In genomic region chr7:26186364-26187311, GRCh38 we compare ENCODE assay signal across 10 cellular contexts. TPM values are rescaled to one million over a fixed set of nuclear protein-coding genes. Genes with fewer than 3 reads are reported as not detected.
DNase-seq lines count a peak whose midpoint lies in the region; ATAC-seq and TF ChIP-seq lines count a peak whose summit lies in the region.
"Had no signal": no experiment of that assay in that cellular context is flagged by ENCODE, and none has a peak within 500 bp of the region (broad histone marks: within the 10 kb centered on the region; RNA-seq: fewer than 3 reads in every experiment).

No MANE protein-coding gene starts in this region.

- peaks cover 100% of the 10 kb centered on the region for H3F3A ChIP-seq in DOHH2 (ENCODE audit: control insufficient read depth, insufficient read depth)

- H3K4me2 ChIP-seq in DOHH2 (ENCODE audit: low read length) = no peak overlapping the region

- CTCF ChIA-PET in activated CD8-positive, alpha-beta T cell treated with anti-CD3 and anti-CD28 coated beads, Interleukin-2, amount 10 ng/mL, durations not matched to agents 7 days and 5 days (lab: Charles Lee) = interaction anchor here (0.6 to 4.0 kb wide), 8 partner anchors 12 to 294 kb away, joined by 3 to 63 read pairs (median 4); partner anchors contain the start of gene NFE2L3

- peak overlapping the region; percentile 56 for H3K27ac ChIP-seq in DOHH2 (ENCODE audit: low read depth, low read length)
- peak overlapping the region in 1 of 2 donors; percentile 30 for H3K27ac ChIP-seq in ascending aorta

- H3K4me3 ChIP-seq in DOHH2 (ENCODE audit: low read length) (no peak overlapping the region), ascending aorta (no peak overlapping the region)

- peaks cover 3% of the 10 kb centered on the region; the same call in 1 of the 2 replicates for H3K79me2 ChIP-seq in DOHH2 (ENCODE audit: control insufficient read depth, low read length)
- H3K79me2 ChIP-seq: parathyroid adenoma had no signal

- intact Hi-C loops in natural killer cell (cut with micrococcal nuclease) (no loop called here), ascending aorta (cut with DNase I) (no loop called here)

- peaks cover 17% of the 10 kb centered on the region for H3K4me1 ChIP-seq in DOHH2 (ENCODE audit: control insufficient read depth, low read length)
- peaks cover 0 to 12% of the 10 kb centered on the region in 2 donors for H3K4me1 ChIP-seq in ascending aorta

- POLR2A ChIA-PET in activated CD8-positive, alpha-beta T cell treated with anti-CD3 and anti-CD28 coated beads, Interleukin-2, amount 10 ng/mL, durations not matched to agents 7 days and 5 days (lab: Charles Lee) = interaction anchor here (0.6 to 8.9 kb wide), 14 partner anchors 7 to 108 kb away, joined by 3 to 180 read pairs (median 6); partner anchors contain the start of genes CBX3, HNRNPA2B1 and NFE2L3

- DNase-seq in HT-29 (ENCODE audit: low spot score) = peak; percentile 51
- DNase-seq in activated CD8-positive, alpha-beta T cell treated with anti-CD3 and anti-CD28 coated beads, Interleukin-2, amount 10 ng/mL, durations not matched to agents 7 days and 5 days = no peak
- no peak for DNase-seq in natural killer cell
- no peak for DNase-seq in ascending aorta (ENCODE audit: low spot score in 2 of 2)
- no peak for DNase-seq in stimulated activated CD4-positive, alpha-beta T cell treated with anti-CD3 and anti-CD28 coated beads, Interleukin-4, amount 100 ng/mL, for 1 hour
- DNase-seq: GF-D8, islet precursor cell had no signal

- H3K36me3 ChIP-seq in DOHH2 (ENCODE audit: control insufficient read depth, low read length) = peaks cover 71% of the 10 kb centered on the region
- peaks cover 34 to 53% of the 10 kb centered on the region in 2 donors for H3K36me3 ChIP-seq in ascending aorta

- H3K4me1 Mint-ChIP-seq in activated CD8-positive, alpha-beta T cell treated with anti-CD3 and anti-CD28 coated beads, Interleukin-2, amount 10 ng/mL, durations not matched to agents 7 days and 5 days (ENCODE audit: low read depth) = peaks cover 66% of the 10 kb centered on the region
- peaks cover 80 to 82% of the 10 kb centered on the region in 2 donors for H3K4me1 Mint-ChIP-seq in natural killer cell

- no peaks in the 10 kb centered on the region for H3K9me3 Mint-ChIP-seq in activated CD8-positive, alpha-beta T cell treated with anti-CD3 and anti-CD28 coated beads, Interleukin-2, amount 10 ng/mL, durations not matched to agents 7 days and 5 days (ENCODE audit: insufficient read depth)
- H3K9me3 Mint-ChIP-seq in natural killer cell = no peaks in the 10 kb centered on the region

- no peaks in the 10 kb centered on the region for H3K9me2 ChIP-seq in DOHH2 (replicated peaks; ENCODE audit: control insufficient read depth, low read length)

- no peak overlapping the region for H3K4me3 Mint-ChIP-seq in activated CD8-positive, alpha-beta T cell treated with anti-CD3 and anti-CD28 coated beads, Interleukin-2, amount 10 ng/mL, durations not matched to agents 7 days and 5 days
- H3K4me3 Mint-ChIP-seq in natural killer cell = peak overlapping the region; percentile 60

- H3K27me3 ChIP-seq in DOHH2 (ENCODE audit: control insufficient read depth, low read length) (no peaks in the 10 kb centered on the region), ascending aorta (no peaks in the 10 kb centered on the region)

- peaks cover 15% of the 10 kb centered on the region; the same call in 1 of the 2 replicates for H4K20me1 ChIP-seq in DOHH2 (ENCODE audit: control insufficient read depth, insufficient read depth, low read depth, low read length)

- TF ChIP-seq CTCF in DOHH2 (IDR thresholded peaks at IDR 0.05; ENCODE audit: low read depth, low read length, poor library complexity, severe bottlenecking) (no peak), natural killer cell (IDR thresholded peaks at IDR 0.05) (no peak), ascending aorta (IDR thresholded peaks at IDR 0.05) (no peak)

- no peaks in the 10 kb centered on the region for H3K27me3 Mint-ChIP-seq in activated CD8-positive, alpha-beta T cell treated with anti-CD3 and anti-CD28 coated beads, Interleukin-2, amount 10 ng/mL, durations not matched to agents 7 days and 5 days (ENCODE audit: low read depth)
- no peaks in the 10 kb centered on the region for H3K27me3 Mint-ChIP-seq in natural killer cell (ENCODE audit: low read depth in 2 of 2)

- no peaks in the 10 kb centered on the region for H3K9me3 ChIP-seq in DOHH2 (ENCODE audit: control insufficient read depth, insufficient read depth, low read length)
- H3K9me3 ChIP-seq in ascending aorta = no peaks in the 10 kb centered on the region

- peak overlapping the region; percentile 68 for H3K27ac Mint-ChIP-seq in activated CD8-positive, alpha-beta T cell treated with anti-CD3 and anti-CD28 coated beads, Interleukin-2, amount 10 ng/mL, durations not matched to agents 7 days and 5 days
- H3K27ac Mint-ChIP-seq in natural killer cell = peak overlapping the region; percentile 100

- no peak for ATAC-seq in activated CD8-positive, alpha-beta T cell treated with anti-CD3 and anti-CD28 coated beads, Interleukin-2, amount 10 ng/mL, durations not matched to agents 7 days and 5 days
- ATAC-seq in natural killer cell (peak in 1 of 3 donors; percentile 17), GM21528 (IDR thresholded peaks at IDR 0.05; ENCODE audit: low FRiP score, unreplicated experiment) (no peak)

- peaks cover 72% of the 10 kb centered on the region for H3K36me3 Mint-ChIP-seq in activated CD8-positive, alpha-beta T cell treated with anti-CD3 and anti-CD28 coated beads, Interleukin-2, amount 10 ng/mL, durations not matched to agents 7 days and 5 days (ENCODE audit: low read depth)
- peaks cover 16% of the 10 kb centered on the region for H3K36me3 Mint-ChIP-seq in natural killer cell

RNA-seq across cellular contexts. Expression of gene HNRNPA2B1, which starts 13.9 kb away (rescaled TPM):
- 237 and 272 TPM in 2 replicates for total RNA-seq in HT-29 (2014; rRNA removed; shearing (Covaris generic))
- 100 to 1,000 TPM; 882 to 899 TPM for total RNA-seq in activated CD8-positive, alpha-beta T cell treated with anti-CD3 and anti-CD28 coated beads, Interleukin-2, amount 10 ng/mL, durations not matched to agents 7 days and 5 days
- total RNA-seq in natural killer cell (100 to 1,000 TPM; 473 to 627 (median 585) TPM), ascending aorta (57.0 TPM)

RNA-seq across cellular contexts. Expression of gene CBX3, which starts 14.9 kb away (rescaled TPM):
- total RNA-seq in HT-29 (2014; rRNA removed; shearing (Covaris generic)) = 154 and 163 TPM in 2 replicates
- 100 to 1,000 TPM; 254 to 269 TPM for total RNA-seq in activated CD8-positive, alpha-beta T cell treated with anti-CD3 and anti-CD28 coated beads, Interleukin-2, amount 10 ng/mL, durations not matched to agents 7 days and 5 days
- total RNA-seq in natural killer cell (100 to 1,000 TPM; 103 to 126 (median 109) TPM), ascending aorta (32.1 TPM)

RNA-seq across cellular contexts. Expression of gene NFE2L3, which starts 34.6 kb away (rescaled TPM):
- 43.7 and 45.3 TPM in 2 replicates for total RNA-seq in HT-29 (2014; rRNA removed; shearing (Covaris generic))
- 10 to 100 TPM in 1 of 2 experiments, 1 to 10 TPM in 1; 9.7 to 10.4 TPM for total RNA-seq in activated CD8-positive, alpha-beta T cell treated with anti-CD3 and anti-CD28 coated beads, Interleukin-2, amount 10 ng/mL, durations not matched to agents 7 days and 5 days
- total RNA-seq in natural killer cell (1 to 10 TPM in 1 of 3 donors, under 1 TPM in 2; 0.68 to 2.0 (median 1.00) TPM), ascending aorta (10.0 TPM)
